In the genomic region with DNA sequence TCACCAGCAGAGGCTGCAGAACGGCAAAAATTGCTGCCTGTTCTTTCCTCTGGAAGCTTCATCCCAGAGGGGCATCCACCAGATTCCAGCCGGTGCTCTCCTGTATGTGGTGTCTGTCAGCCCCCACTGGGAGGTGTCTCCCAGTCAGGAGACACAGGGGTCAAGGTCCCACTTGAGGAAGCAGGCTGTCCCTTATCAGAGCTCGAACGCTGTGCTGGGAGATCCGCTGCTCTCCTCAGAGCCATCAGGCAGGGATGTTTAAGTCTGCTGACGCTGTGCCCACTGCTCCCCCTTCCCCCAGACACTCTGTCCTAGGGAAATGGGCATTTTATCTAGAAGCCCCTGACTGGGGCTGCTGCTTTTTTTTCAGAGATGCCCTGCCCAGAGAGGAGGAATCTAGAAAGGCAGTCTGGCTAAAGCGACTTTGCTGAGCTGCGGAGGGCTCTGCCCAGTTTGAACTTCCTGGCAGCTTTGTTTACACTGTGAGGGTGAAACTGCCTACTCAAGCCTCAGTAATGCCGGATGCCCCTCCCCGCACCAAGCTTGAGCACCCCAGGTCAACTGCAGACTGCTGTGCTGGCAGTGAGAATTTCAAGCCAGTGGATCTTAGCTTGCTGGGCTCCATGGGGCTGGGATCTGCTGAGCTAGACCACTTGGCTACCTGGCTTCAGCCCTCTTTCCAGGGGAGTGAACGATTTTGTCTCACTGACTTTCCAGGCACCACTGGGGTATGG, we compare ENCODE assay signal across 8 cellular contexts.
DNase-seq lines count a peak whose midpoint lies in the region; ATAC-seq and TF ChIP-seq lines count a peak whose summit lies in the region.
"Not testable (repeated sequence)": the region's sequence is repeated elsewhere in the genome, so short reads cannot be mapped to it uniquely, and the experiment has no call there.

No MANE protein-coding gene starts in this region.

- H3K4me2 ChIP-seq in HCT116 (ENCODE audit: low read length) = peak overlapping the region; percentile 41

- H3K27ac Mint-ChIP-seq in CD4-positive, alpha-beta memory T cell = peak overlapping the region in 2 of 7 donors; percentile 66 to 80
- peak overlapping the region; percentile 52 for H3K27ac Mint-ChIP-seq in activated T-cell treated with anti-CD3 and anti-CD28 coated beads, Interleukin-2, amount 50 U/mL, for 24 hours
- peak overlapping the region; percentile 62 for H3K27ac Mint-ChIP-seq in dendritic cell treated with granulocyte-macrophage colony-stimulating factor and Interleukin-4, amounts not matched to agents 40 ng/mL and 50 ng/mL, for 4 days

- RAD21 ChIA-PET in HCT116 (lab: Charles Lee; ENCODE audit: low non-redundant PET in 1 of 2, low total read pairs in 2 of 2, uncharacterized antibody in 2 of 2, unreplicated experiment in 2 of 2) = not testable (repeated sequence)

- CTCF ChIA-PET in CD4-positive, alpha-beta memory T cell (lab: Charles Lee; ENCODE audit: partially characterized antibody) = interaction anchor here (1.9 kb wide), 1 partner anchor 23 kb away, joined by 3 read pairs; no protein-coding TSS in a partner anchor
- CTCF ChIA-PET in HCT116 (lab: Charles Lee) = not testable (repeated sequence)

- TF ChIP-seq RAD21 in HCT116 (IDR thresholded peaks at IDR 0.05; ENCODE audit: low read depth) = not testable (repeated sequence)

- not testable (repeated sequence) for H3K4me1 ChIP-seq in CD4-positive, alpha-beta memory T cell (ENCODE audit: insufficient read depth, low read length); muscle layer of duodenum (ENCODE audit: control insufficient read depth in 1 of 2, insufficient read depth in 2 of 2, low read length in 2 of 2)
- peaks cover 0 to 10% of the 10 kb centered on the region in 2 experiments; a peak in 1 of 4 replicates for H3K4me1 ChIP-seq in HCT116 (ENCODE audit: control insufficient read depth in 1 of 2, insufficient read depth in 2 of 2, low read length in 2 of 2)

- H2AFZ ChIP-seq in HCT116 (ENCODE audit: low read depth, low read length, poor library complexity, severe bottlenecking) = not testable (repeated sequence)

- intact Hi-C loops in CD4-positive, alpha-beta memory T cell (cut with micrococcal nuclease); HCT116 (cut with micrococcal nuclease); dendritic cell treated with granulocyte-macrophage colony-stimulating factor and Interleukin-4, amounts not matched to agents 40 ng/mL and 50 ng/mL, for 4 days (cut with micrococcal nuclease); left ventricle myocardium superior (cut with micrococcal nuclease): not testable (repeated sequence)

- peaks cover 12 to 27% of the 10 kb centered on the region in 2 donors for H3K36me3 Mint-ChIP-seq in CD4-positive, alpha-beta memory T cell
- H3K36me3 Mint-ChIP-seq in activated T-cell treated with anti-CD3 and anti-CD28 coated beads, Interleukin-2, amount 50 U/mL, for 24 hours (ENCODE audit: low read depth) = peaks cover 18% of the 10 kb centered on the region
- H3K36me3 Mint-ChIP-seq in dendritic cell treated with granulocyte-macrophage colony-stimulating factor and Interleukin-4, amounts not matched to agents 40 ng/mL and 50 ng/mL, for 4 days (ENCODE audit: low read depth) = not testable (repeated sequence)

- H3K9me3 Mint-ChIP-seq in CD4-positive, alpha-beta memory T cell = peaks cover 0 to 35% (median 28%) of the 10 kb centered on the region in 8 donors
- peaks cover 14% of the 10 kb centered on the region for H3K9me3 Mint-ChIP-seq in activated T-cell treated with anti-CD3 and anti-CD28 coated beads, Interleukin-2, amount 50 U/mL, for 24 hours
- H3K9me3 Mint-ChIP-seq in dendritic cell treated with granulocyte-macrophage colony-stimulating factor and Interleukin-4, amounts not matched to agents 40 ng/mL and 50 ng/mL, for 4 days = peaks cover 23% of the 10 kb centered on the region

- not testable (repeated sequence) for H3K9me2 ChIP-seq in HCT116 (ENCODE audit: insufficient read depth)

- not testable (repeated sequence) for H3K9ac ChIP-seq in HCT116 (ENCODE audit: low read length)

- H3K9me3 ChIP-seq in CD4-positive, alpha-beta memory T cell (ENCODE audit: control insufficient read depth in 1 of 2, low read length in 2 of 2); HCT116 (ENCODE audit: control insufficient read depth in 1 of 2, insufficient read depth in 1 of 2, low read depth in 1 of 2, low read length in 2 of 2); muscle layer of duodenum (ENCODE audit: control insufficient read depth in 1 of 2, low read length in 2 of 2): not testable (repeated sequence)

- POLR2A ChIA-PET in CD4-positive, alpha-beta memory T cell (lab: Charles Lee; ENCODE audit: partially characterized antibody) = interaction anchor here (0.7 to 1.8 kb wide), 4 partner anchors 39 to 109 kb away, joined by 3 to 6 read pairs (median 4); partner anchors contain the start of gene JAK2
- POLR2A ChIA-PET in HCT116 (lab: Charles Lee) = not testable (repeated sequence)

- H3K27me3 Mint-ChIP-seq in CD4-positive, alpha-beta memory T cell; activated T-cell treated with anti-CD3 and anti-CD28 coated beads, Interleukin-2, amount 50 U/mL, for 24 hours; dendritic cell treated with granulocyte-macrophage colony-stimulating factor and Interleukin-4, amounts not matched to agents 40 ng/mL and 50 ng/mL, for 4 days: not testable (repeated sequence)

- H3K27ac ChIP-seq in CD4-positive, alpha-beta memory T cell (ENCODE audit: low read depth, low read length); HCT116 (ENCODE audit: low read depth, low read length); muscle layer of duodenum (ENCODE audit: low read length): not testable (repeated sequence)

- peak overlapping the region in 1 of 2 donors; percentile 23 for H3K4me3 ChIP-seq in CD4-positive, alpha-beta memory T cell (ENCODE audit: low read length in 2 of 2)
- H3K4me3 ChIP-seq in HCT116 (replicated peaks in 1 of 2; ENCODE audit: low read depth in 1 of 2, low read length in 2 of 2) = not testable (repeated sequence)
- H3K4me3 ChIP-seq in muscle layer of duodenum (ENCODE audit: low read depth in 1 of 2, low read length in 2 of 2) = peak overlapping the region; percentile 25 to 33

- H3K27me3 ChIP-seq in CD4-positive, alpha-beta memory T cell (ENCODE audit: insufficient read depth, low read length); HCT116 (ENCODE audit: insufficient read depth, low read length); muscle layer of duodenum (ENCODE audit: low read depth, low read length): not testable (repeated sequence)

- H3K79me2 ChIP-seq in HCT116 (ENCODE audit: insufficient read depth, low read length) = not testable (repeated sequence)

- not testable (repeated sequence) for TF ChIP-seq CTCF in HCT116 (IDR thresholded peaks at IDR 0.05 in 2 of 3, conservative IDR thresholded peaks at IDR 0.05 in 1 of 3; ENCODE audit: borderline replicate concordance in 1 of 3, insufficient read depth in 1 of 3, low read depth in 2 of 3, low read length in 2 of 3)

- peak; percentile 46; the same call in 1 of the 2 replicates for ATAC-seq in HCT116
- ATAC-seq in left ventricle myocardium superior = not testable (repeated sequence)

- not testable (repeated sequence) for H3K4me1 Mint-ChIP-seq in CD4-positive, alpha-beta memory T cell; activated T-cell treated with anti-CD3 and anti-CD28 coated beads, Interleukin-2, amount 50 U/mL, for 24 hours (ENCODE audit: low read depth)
- H3K4me1 Mint-ChIP-seq in dendritic cell treated with granulocyte-macrophage colony-stimulating factor and Interleukin-4, amounts not matched to agents 40 ng/mL and 50 ng/mL, for 4 days (ENCODE audit: low read depth) = peaks cover 12% of the 10 kb centered on the region

- TF ChIP-seq POLR2A in HCT116 (IDR thresholded peaks at IDR 0.05; ENCODE audit: borderline replicate concordance, extremely low read depth, insufficient read depth, insufficient read length) = not testable (repeated sequence)

- DNase-seq in CD4-positive, alpha-beta memory T cell = peak in 4 of 5 donors; percentile 7 to 13 (median 10)
- DNase-seq in HCT116 (ENCODE audit: low read depth, low spot score); activated T-cell treated with anti-CD3 and anti-CD28 coated beads, Interleukin-2, amount 50 U/mL, for 24 hours: not testable (repeated sequence)
- DNase-seq in RPMI7951 (ENCODE audit: low read depth) (peak; percentile 62), left ventricle myocardium superior (peak; percentile 32)
- DNase-seq in stimulated activated CD4-positive, alpha-beta T cell treated with anti-CD3 and anti-CD28 coated beads, Interleukin-15, amount 100 ng/mL, for 24 hours = peak; percentile 20

- H3K4me3 Mint-ChIP-seq in CD4-positive, alpha-beta memory T cell = peak overlapping the region in 6 of 8 donors; percentile 17 to 56 (median 34)
- not testable (repeated sequence) for H3K4me3 Mint-ChIP-seq in activated T-cell treated with anti-CD3 and anti-CD28 coated beads, Interleukin-2, amount 50 U/mL, for 24 hours
- H3K4me3 Mint-ChIP-seq in dendritic cell treated with granulocyte-macrophage colony-stimulating factor and Interleukin-4, amounts not matched to agents 40 ng/mL and 50 ng/mL, for 4 days = peak overlapping the region; percentile 56

- BruUV-seq in HCT116 (replicated peaks; lab: Mats Ljungman, UMichigan) = not testable (repeated sequence)

- not testable (repeated sequence) for H3K36me3 ChIP-seq in CD4-positive, alpha-beta memory T cell (ENCODE audit: insufficient read depth, low read length); HCT116 (ENCODE audit: control insufficient read depth in 1 of 2, insufficient read depth in 2 of 2, low read length in 2 of 2); muscle layer of duodenum (ENCODE audit: control insufficient read depth in 1 of 2, insufficient read depth in 2 of 2, low read length in 2 of 2)

- not testable (repeated sequence) for H4K20me1 ChIP-seq in HCT116 (ENCODE audit: insufficient read depth)
